In the genomic region with DNA sequence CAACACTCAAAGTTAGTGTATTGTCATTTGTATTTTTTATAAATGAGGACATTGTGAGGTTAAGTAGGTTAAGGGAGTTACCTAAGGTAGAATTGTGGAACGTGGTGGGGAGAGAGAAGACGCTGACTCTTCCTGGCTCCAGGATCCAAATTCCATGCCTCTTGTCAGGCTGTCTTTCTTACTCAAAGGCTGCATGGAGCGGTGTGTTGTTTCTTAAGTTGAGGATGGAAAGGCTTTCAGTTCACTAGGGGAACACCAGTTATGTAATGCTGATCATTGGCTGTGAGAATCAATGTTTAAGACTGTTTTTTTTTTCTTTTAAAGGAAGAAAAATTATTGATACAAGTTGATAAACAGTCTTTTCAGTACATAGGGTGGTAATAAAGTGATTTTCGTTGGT, we compare ENCODE assay signal across 1 cellular context.
TF ChIP-seq lines count a peak whose summit lies in the region.

No MANE protein-coding gene starts in this region.

TF ChIP-seq in WTC11, 78 proteins besides CTCF, POLR2A, EP300 and RAD21:
- TF ChIP-seq, protein P1, sequence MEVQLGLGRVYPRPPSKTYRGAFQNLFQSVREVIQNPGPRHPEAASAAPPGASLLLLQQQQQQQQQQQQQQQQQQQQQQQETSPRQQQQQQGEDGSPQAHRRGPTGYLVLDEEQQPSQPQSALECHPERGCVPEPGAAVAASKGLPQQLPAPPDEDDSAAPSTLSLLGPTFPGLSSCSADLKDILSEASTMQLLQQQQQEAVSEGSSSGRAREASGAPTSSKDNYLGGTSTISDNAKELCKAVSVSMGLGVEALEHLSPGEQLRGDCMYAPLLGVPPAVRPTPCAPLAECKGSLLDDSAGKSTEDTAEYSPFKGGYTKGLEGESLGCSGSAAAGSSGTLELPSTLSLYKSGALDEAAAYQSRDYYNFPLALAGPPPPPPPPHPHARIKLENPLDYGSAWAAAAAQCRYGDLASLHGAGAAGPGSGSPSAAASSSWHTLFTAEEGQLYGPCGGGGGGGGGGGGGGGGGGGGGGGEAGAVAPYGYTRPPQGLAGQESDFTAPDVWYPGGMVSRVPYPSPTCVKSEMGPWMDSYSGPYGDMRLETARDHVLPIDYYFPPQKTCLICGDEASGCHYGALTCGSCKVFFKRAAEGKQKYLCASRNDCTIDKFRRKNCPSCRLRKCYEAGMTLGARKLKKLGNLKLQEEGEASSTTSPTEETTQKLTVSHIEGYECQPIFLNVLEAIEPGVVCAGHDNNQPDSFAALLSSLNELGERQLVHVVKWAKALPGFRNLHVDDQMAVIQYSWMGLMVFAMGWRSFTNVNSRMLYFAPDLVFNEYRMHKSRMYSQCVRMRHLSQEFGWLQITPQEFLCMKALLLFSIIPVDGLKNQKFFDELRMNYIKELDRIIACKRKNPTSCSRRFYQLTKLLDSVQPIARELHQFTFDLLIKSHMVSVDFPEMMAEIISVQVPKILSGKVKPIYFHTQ (CRISPR knock-in tag; IDR thresholded peaks at IDR 0.05) = no peak
- no peak for TF ChIP-seq SMAD4 (CRISPR knock-in tag; IDR thresholded peaks at IDR 0.05)
- TF ChIP-seq FOXP1 (CRISPR knock-in tag; IDR thresholded peaks at IDR 0.05; ENCODE audit: borderline replicate concordance) = no peak
- TF ChIP-seq FOXJ3 (CRISPR knock-in tag; IDR thresholded peaks at IDR 0.05; ENCODE audit: borderline replicate concordance) = no peak
- TF ChIP-seq ZNF416 (CRISPR knock-in tag; IDR thresholded peaks at IDR 0.05) = no peak
- TF ChIP-seq, protein P2, sequence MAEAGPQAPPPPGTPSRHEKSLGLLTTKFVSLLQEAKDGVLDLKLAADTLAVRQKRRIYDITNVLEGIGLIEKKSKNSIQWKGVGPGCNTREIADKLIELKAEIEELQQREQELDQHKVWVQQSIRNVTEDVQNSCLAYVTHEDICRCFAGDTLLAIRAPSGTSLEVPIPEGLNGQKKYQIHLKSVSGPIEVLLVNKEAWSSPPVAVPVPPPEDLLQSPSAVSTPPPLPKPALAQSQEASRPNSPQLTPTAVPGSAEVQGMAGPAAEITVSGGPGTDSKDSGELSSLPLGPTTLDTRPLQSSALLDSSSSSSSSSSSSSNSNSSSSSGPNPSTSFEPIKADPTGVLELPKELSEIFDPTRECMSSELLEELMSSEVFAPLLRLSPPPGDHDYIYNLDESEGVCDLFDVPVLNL (CRISPR knock-in tag; IDR thresholded peaks at IDR 0.05; ENCODE audit: borderline replicate concordance, low read depth) = no peak
